15 cellular contexts compared by ENCODE assay signal in the genomic region with DNA sequence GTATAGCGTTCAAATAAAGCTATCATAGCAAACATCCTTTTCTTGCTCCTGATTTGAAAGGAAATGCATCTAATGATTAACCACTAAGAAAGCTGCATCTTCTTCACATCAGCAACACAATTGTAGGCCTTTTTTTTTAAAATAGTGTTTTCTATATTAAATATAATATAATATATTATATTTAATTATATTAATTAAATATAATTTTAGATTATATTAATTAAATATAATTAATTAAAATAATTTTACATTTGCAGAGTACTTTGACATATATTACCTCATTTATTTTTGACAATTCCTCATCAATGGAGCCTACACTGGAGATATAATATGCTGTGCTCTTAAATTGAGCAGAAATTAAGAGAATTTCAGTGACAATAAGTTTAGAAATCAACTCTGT.
DNase-seq lines count a peak whose midpoint lies in the region; ATAC-seq, FAIRE-seq and TF ChIP-seq lines count a peak whose summit lies in the region.
"Had no signal": no experiment of that assay in that cellular context is flagged by ENCODE, and none has a peak within 500 bp of the region (broad histone marks: within the 10 kb centered on the region; RNA-seq: fewer than 3 reads in every experiment).

No MANE protein-coding gene starts in this region.

- H3K36me3 Mint-ChIP-seq in WTC11: no peaks in the 10 kb centered on the region
- H3K36me3 Mint-ChIP-seq in memory B cell: peaks cover 20% of the 10 kb centered on the region
- peaks cover 41% of the 10 kb centered on the region for H3K36me3 Mint-ChIP-seq in stimulated activated memory B cell treated with anti-CD40 and anti-IgM and Interleukin-4, amounts not matched to agents 10 μg/mL and 1 μg/mL and 100 μg/mL, for 72 hours

- H3K27ac Mint-ChIP-seq in WTC11: no peak overlapping the region
- peak overlapping the region; percentile 63 for H3K27ac Mint-ChIP-seq in memory B cell
- H3K27ac Mint-ChIP-seq in stimulated activated memory B cell treated with anti-CD40 and anti-IgM and Interleukin-4, amounts not matched to agents 10 μg/mL and 1 μg/mL and 100 μg/mL, for 72 hours: no peak overlapping the region

- no peak for TF ChIP-seq CTCF in WTC11 (IDR thresholded peaks at IDR 0.05)

- H3K27me3 Mint-ChIP-seq in WTC11 (ENCODE audit: low read depth) (no peaks in the 10 kb centered on the region), memory B cell (no peaks in the 10 kb centered on the region)
- H3K27me3 Mint-ChIP-seq in stimulated activated memory B cell treated with anti-CD40 and anti-IgM and Interleukin-4, amounts not matched to agents 10 μg/mL and 1 μg/mL and 100 μg/mL, for 72 hours: no peaks in the 10 kb centered on the region
- H3K27me3 Mint-ChIP-seq: B cell; CD4-positive, CD25-positive, alpha-beta regulatory T cell had no signal

- POLR2A ChIA-PET in WTC11 (lab: Charles Lee): no interaction called here
- POLR2A ChIA-PET in HEK293T (lab: Yijun Ruan, JAX): no interaction called here

- no peak for DNase-seq in RCC 7860 (ENCODE audit: low spot score)
- no peak for DNase-seq in WTC11 (ENCODE audit: low spot score)
- no peak for DNase-seq in memory B cell (ENCODE audit: low spot score in 2 of 2)
- no peak for DNase-seq in HEK293T (ENCODE audit: extremely low spot score)
- DNase-seq in NCI-H2107 (lab: John Stamatoyannopoulos, UW): no peak
- no peak for DNase-seq in DMS79 (lab: John Stamatoyannopoulos, UW)
- DNase-seq: Caco-2; CD4-positive, CD25-positive, alpha-beta regulatory T cell; CD8-positive, alpha-beta T cell; DMS153; H7 had no signal

- no peaks in the 10 kb centered on the region for H3K9me3 Mint-ChIP-seq in WTC11
- peaks cover 3% of the 10 kb centered on the region for H3K9me3 Mint-ChIP-seq in memory B cell
- peaks cover 5% of the 10 kb centered on the region for H3K9me3 Mint-ChIP-seq in stimulated activated memory B cell treated with anti-CD40 and anti-IgM and Interleukin-4, amounts not matched to agents 10 μg/mL and 1 μg/mL and 100 μg/mL, for 72 hours

- H3K4me1 Mint-ChIP-seq in WTC11 (no peaks in the 10 kb centered on the region), memory B cell (peaks cover 9% of the 10 kb centered on the region)
- peaks cover 6% of the 10 kb centered on the region for H3K4me1 Mint-ChIP-seq in stimulated activated memory B cell treated with anti-CD40 and anti-IgM and Interleukin-4, amounts not matched to agents 10 μg/mL and 1 μg/mL and 100 μg/mL, for 72 hours
- H3K4me1 Mint-ChIP-seq: B cell had no signal

- CTCF ChIA-PET in WTC11 (lab: Charles Lee): no interaction called here
- CTCF ChIA-PET in HEK293T (lab: Yijun Ruan, JAX): interaction anchor here (0.6 kb wide), 1 partner anchor 15 kb away, joined by 3 read pairs; no protein-coding TSS in a partner anchor

- no peak overlapping the region for H3K4me3 Mint-ChIP-seq in WTC11
- H3K4me3 Mint-ChIP-seq in memory B cell: no peak overlapping the region
- H3K4me3 Mint-ChIP-seq in stimulated activated memory B cell treated with anti-CD40 and anti-IgM and Interleukin-4, amounts not matched to agents 10 μg/mL and 1 μg/mL and 100 μg/mL, for 72 hours: no peak overlapping the region
- H3K4me3 Mint-ChIP-seq: B cell; CD4-positive, CD25-positive, alpha-beta regulatory T cell; CD8-positive, alpha-beta T cell had no signal

- ATAC-seq in WTC11: no peak
- no peak for ATAC-seq in memory B cell (ENCODE audit: low read depth)
- no peak for ATAC-seq in stimulated activated memory B cell treated with anti-CD40 and anti-IgM and Interleukin-4, amounts not matched to agents 10 μg/mL and 1 μg/mL and 100 μg/mL, for 72 hours
- ATAC-seq: CD8-positive, alpha-beta T cell had no signal

- FAIRE-seq in RCC 7860 (lab: Jason Lieb, UNC): peak; percentile 46
- FAIRE-seq: GM12892, H1 had no signal

TF ChIP-seq in WTC11, 78 proteins besides CTCF, POLR2A, EP300 and RAD21:
- TF ChIP-seq HMGA2 (CRISPR knock-in tag; IDR thresholded peaks at IDR 0.05) (peak; percentile 92), ZNF423 (CRISPR knock-in tag; IDR thresholded peaks at IDR 0.05) (no peak)

TF ChIP-seq in HEK293T, 16 proteins besides CTCF, POLR2A, EP300 and RAD21:
- no peak for TF ChIP-seq SUZ12 (IDR thresholded peaks at IDR 0.05)
